Comparison of ENCODE assay signal across 1 cellular context in the genomic region with DNA sequence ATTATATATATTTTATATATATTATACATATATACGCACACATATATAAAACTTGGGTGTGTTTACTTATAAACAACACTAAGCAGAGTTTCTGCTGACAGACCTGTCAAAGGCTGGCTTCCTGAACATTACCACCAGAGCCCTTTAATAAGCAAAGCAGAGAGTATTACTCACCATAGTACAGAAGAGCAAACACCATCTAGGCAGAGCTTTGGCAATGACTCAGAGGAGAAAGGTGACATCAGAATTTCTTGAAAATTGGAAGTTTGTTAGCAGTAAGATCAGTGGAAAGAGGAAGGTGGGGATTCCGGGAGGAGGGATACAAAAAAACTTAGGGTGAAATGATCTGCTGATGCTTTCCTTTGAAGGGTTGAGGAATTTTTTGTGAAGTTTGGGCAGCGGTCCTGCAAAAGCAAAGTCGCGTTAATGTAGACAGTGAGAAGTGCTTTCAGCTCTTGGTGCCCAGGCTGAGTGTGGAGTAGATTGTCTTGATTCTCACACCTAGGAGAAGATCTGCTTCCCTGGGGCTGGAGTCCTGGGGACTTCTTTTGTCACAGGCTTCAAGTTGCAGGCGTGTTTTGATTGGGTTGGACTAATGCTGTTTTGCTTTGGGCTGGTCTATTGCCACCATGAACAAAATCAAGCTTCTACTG.
TF ChIP-seq lines count a peak whose summit lies in the region.

No MANE protein-coding gene starts in this region.

TF ChIP-seq in SK-N-SH treated with all-trans-retinoic acid at 6 μM for 48 hours, 23 proteins besides CTCF, POLR2A, EP300 and RAD21 (continued from another document):
- TF ChIP-seq, protein P1, sequence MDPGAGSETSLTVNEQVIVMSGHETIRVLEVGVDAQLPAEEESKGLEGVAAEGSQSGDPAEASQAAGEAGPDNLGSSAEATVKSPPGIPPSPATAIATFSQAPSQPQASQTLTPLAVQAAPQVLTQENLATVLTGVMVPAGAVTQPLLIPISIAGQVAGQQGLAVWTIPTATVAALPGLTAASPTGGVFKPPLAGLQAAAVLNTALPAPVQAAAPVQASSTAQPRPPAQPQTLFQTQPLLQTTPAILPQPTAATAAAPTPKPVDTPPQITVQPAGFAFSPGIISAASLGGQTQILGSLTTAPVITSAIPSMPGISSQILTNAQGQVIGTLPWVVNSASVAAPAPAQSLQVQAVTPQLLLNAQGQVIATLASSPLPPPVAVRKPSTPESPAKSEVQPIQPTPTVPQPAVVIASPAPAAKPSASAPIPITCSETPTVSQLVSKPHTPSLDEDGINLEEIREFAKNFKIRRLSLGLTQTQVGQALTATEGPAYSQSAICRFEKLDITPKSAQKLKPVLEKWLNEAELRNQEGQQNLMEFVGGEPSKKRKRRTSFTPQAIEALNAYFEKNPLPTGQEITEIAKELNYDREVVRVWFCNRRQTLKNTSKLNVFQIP (CRISPR knock-in tag; IDR thresholded peaks at IDR 0.05; ENCODE audit: borderline replicate concordance, low read depth): no peak
